In the genomic region with DNA sequence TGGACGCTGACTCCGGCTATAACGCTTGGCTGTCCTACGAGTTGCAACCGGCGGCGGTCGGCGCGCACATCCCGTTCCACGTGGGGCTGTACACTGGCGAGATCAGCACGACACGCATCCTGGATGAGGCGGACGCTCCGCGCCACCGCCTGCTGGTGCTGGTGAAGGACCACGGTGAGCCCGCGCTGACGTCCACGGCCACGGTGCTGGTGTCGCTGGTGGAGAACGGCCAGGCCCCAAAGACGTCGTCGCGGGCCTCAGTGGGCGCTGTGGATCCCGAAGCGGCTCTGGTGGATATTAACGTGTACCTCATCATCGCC, we compare ENCODE assay signal across 32 cellular contexts. TPM values are rescaled to one million over a fixed set of nuclear protein-coding genes. Genes with fewer than 3 reads are reported as not detected.
"Had no signal": no experiment of that assay in that cellular context is flagged by ENCODE, and none has a peak within 500 bp of the region (broad histone marks: within the 10 kb centered on the region; RNA-seq: fewer than 3 reads in every experiment).

No MANE protein-coding gene starts in this region.

- H3K27me3 Mint-ChIP-seq: activated CD4-positive, alpha-beta T cell treated with anti-CD3 and anti-CD28 coated beads, Interleukin-2, amount 10 ng/mL, durations not matched to agents 24 days and 14 days had no signal

- H3K36me3 ChIP-seq: adrenal gland, breast epithelium, SJSA1 had no signal

- FAIRE-seq: astrocyte, TTC549 had no signal

- H3K27ac ChIP-seq: adrenal gland, body of pancreas, breast epithelium, SJSA1 had no signal

- H3K4me1 ChIP-seq: adrenal gland, body of pancreas, breast epithelium, SJSA1 had no signal

- H3K4me1 Mint-ChIP-seq: activated CD4-positive, alpha-beta T cell treated with anti-CD3 and anti-CD28 coated beads, Interleukin-2, amount 10 ng/mL, durations not matched to agents 24 days and 14 days; activated CD8-positive, alpha-beta memory T cell treated with anti-CD3 and anti-CD28 coated beads, Interleukin-2, amount 10 ng/mL, durations not matched to agents 7 days and 5 days had no signal

- H3K9me3 ChIP-seq: adrenal gland, SK-N-SH had no signal

- H3K4me3 Mint-ChIP-seq: activated CD4-positive, alpha-beta T cell treated with anti-CD3 and anti-CD28 coated beads, Interleukin-2, amount 10 ng/mL, durations not matched to agents 24 days and 14 days; activated CD8-positive, alpha-beta memory T cell treated with anti-CD3 and anti-CD28 coated beads, Interleukin-2, amount 10 ng/mL, durations not matched to agents 7 days and 5 days; T-helper 1 cell treated with Interleukin-12 subunit alpha and Interleukin-12 subunit beta and Interleukin-4 antibody, amounts not matched to agents 30 μg/mL and 1 μg/mL, for 36 hours; T-helper 2 cell treated with Interferon-gamma antibody and Interleukin-4, amounts not matched to agents 5 μg/mL and 100 μg/mL, for 36 hours had no signal

- DNase-seq: activated CD4-positive, alpha-beta T cell treated with anti-CD3 and anti-CD28 coated beads, Interleukin-2, amount 10 ng/mL, durations not matched to agents 24 days and 14 days; activated CD4-positive, alpha-beta T cell treated with anti-CD3 and anti-CD28 coated beads, Interleukin-2, amount 50 U/mL, for 48 hours; activated CD8-positive, alpha-beta memory T cell treated with anti-CD3 and anti-CD28 coated beads for 24 hours; activated CD8-positive, alpha-beta memory T cell treated with anti-CD3 and anti-CD28 coated beads, Interleukin-2, amount 10 ng/mL, durations not matched to agents 7 days and 5 days; activated CD8-positive, alpha-beta memory T cell treated with anti-CD3 and anti-CD28 coated beads, Interleukin-2, amount 50 U/mL, for 48 hours; activated effector memory CD4-positive, alpha-beta T cell treated with Interleukin-2 at 50 U/mL for 16 hours; activated naive CD4-positive, alpha-beta T cell treated with anti-CD3 and anti-CD28 coated beads, Interleukin-2, amount 50 U/mL, for 16 hours; activated T-cell treated with anti-CD3 and anti-CD28 coated beads, Interleukin-2, amount 50 U/mL, for 48 hours; adrenal gland; body of pancreas; Karpas-422; KBM-7; NCI-H1048; NCI-H1105 treated with DMSO at 0.1 percent for 48 hours; NCI-H1436; NCI-H1694; NCI-H1930; NCI-H2081 treated with DMSO at 0.1 percent for 48 hours; NCI-H226; NCI-H446 treated with DMSO at 0.1 percent for 48 hours; NCI-H524; SHP77 treated with DMSO at 0.1 percent for 48 hours; SK-N-SH had no signal

- ATAC-seq: activated CD8-positive, alpha-beta memory T cell treated with anti-CD3 and anti-CD28 coated beads, Interleukin-2, amount 10 ng/mL, durations not matched to agents 7 days and 5 days; body of pancreas; Panc1 had no signal

- H3K27ac Mint-ChIP-seq: activated CD4-positive, alpha-beta T cell treated with anti-CD3 and anti-CD28 coated beads, Interleukin-2, amount 10 ng/mL, durations not matched to agents 24 days and 14 days; activated CD8-positive, alpha-beta memory T cell treated with anti-CD3 and anti-CD28 coated beads, Interleukin-2, amount 10 ng/mL, durations not matched to agents 7 days and 5 days; T-helper 1 cell treated with Interleukin-12 subunit alpha and Interleukin-12 subunit beta and Interleukin-4 antibody, amounts not matched to agents 30 μg/mL and 1 μg/mL, for 36 hours; T-helper 2 cell treated with Interferon-gamma antibody and Interleukin-4, amounts not matched to agents 5 μg/mL and 100 μg/mL, for 36 hours had no signal

- H3K4me3 ChIP-seq: adrenal gland, body of pancreas, breast epithelium, SJSA1 had no signal

- H3K9ac ChIP-seq: SK-N-SH had no signal

RNA-seq across cellular contexts. Expression of a gene that starts 2.1 kb away (rescaled TPM):
- total RNA-seq: activated CD4-positive, alpha-beta T cell treated with anti-CD3 and anti-CD28 coated beads, Interleukin-2, amount 10 ng/mL, durations not matched to agents 24 days and 14 days; activated CD8-positive, alpha-beta memory T cell treated with anti-CD3 and anti-CD28 coated beads, Interleukin-2, amount 10 ng/mL, durations not matched to agents 7 days and 5 days; RPMI7951; SJSA1 had no signal

RNA-seq across cellular contexts. Expression of a gene that starts 4.7 kb away (rescaled TPM):
- total RNA-seq: activated CD4-positive, alpha-beta T cell treated with anti-CD3 and anti-CD28 coated beads, Interleukin-2, amount 10 ng/mL, durations not matched to agents 24 days and 14 days; activated CD8-positive, alpha-beta memory T cell treated with anti-CD3 and anti-CD28 coated beads, Interleukin-2, amount 10 ng/mL, durations not matched to agents 7 days and 5 days; cardiac septum; RPMI7951; SJSA1 had no signal
- polyA plus RNA-seq: SK-N-SH had no signal

RNA-seq across cellular contexts. Expression of a gene that starts 8.5 kb away (rescaled TPM):
- total RNA-seq: activated CD4-positive, alpha-beta T cell treated with anti-CD3 and anti-CD28 coated beads, Interleukin-2, amount 10 ng/mL, durations not matched to agents 24 days and 14 days; activated CD8-positive, alpha-beta memory T cell treated with anti-CD3 and anti-CD28 coated beads, Interleukin-2, amount 10 ng/mL, durations not matched to agents 7 days and 5 days; cardiac septum; RPMI7951; SJSA1 had no signal
- polyA plus RNA-seq: SK-N-SH had no signal

RNA-seq across cellular contexts. Expression of a gene that starts 21.5 kb away (rescaled TPM):
- total RNA-seq: activated CD4-positive, alpha-beta T cell treated with anti-CD3 and anti-CD28 coated beads, Interleukin-2, amount 10 ng/mL, durations not matched to agents 24 days and 14 days; activated CD8-positive, alpha-beta memory T cell treated with anti-CD3 and anti-CD28 coated beads, Interleukin-2, amount 10 ng/mL, durations not matched to agents 7 days and 5 days; RPMI7951; SJSA1 had no signal

RNA-seq across cellular contexts. Expression of a gene that starts 29.0 kb away (rescaled TPM):
- total RNA-seq: activated CD4-positive, alpha-beta T cell treated with anti-CD3 and anti-CD28 coated beads, Interleukin-2, amount 10 ng/mL, durations not matched to agents 24 days and 14 days; activated CD8-positive, alpha-beta memory T cell treated with anti-CD3 and anti-CD28 coated beads, Interleukin-2, amount 10 ng/mL, durations not matched to agents 7 days and 5 days; RPMI7951 had no signal
- polyA plus RNA-seq: adrenal gland had no signal
